In the genomic region with DNA sequence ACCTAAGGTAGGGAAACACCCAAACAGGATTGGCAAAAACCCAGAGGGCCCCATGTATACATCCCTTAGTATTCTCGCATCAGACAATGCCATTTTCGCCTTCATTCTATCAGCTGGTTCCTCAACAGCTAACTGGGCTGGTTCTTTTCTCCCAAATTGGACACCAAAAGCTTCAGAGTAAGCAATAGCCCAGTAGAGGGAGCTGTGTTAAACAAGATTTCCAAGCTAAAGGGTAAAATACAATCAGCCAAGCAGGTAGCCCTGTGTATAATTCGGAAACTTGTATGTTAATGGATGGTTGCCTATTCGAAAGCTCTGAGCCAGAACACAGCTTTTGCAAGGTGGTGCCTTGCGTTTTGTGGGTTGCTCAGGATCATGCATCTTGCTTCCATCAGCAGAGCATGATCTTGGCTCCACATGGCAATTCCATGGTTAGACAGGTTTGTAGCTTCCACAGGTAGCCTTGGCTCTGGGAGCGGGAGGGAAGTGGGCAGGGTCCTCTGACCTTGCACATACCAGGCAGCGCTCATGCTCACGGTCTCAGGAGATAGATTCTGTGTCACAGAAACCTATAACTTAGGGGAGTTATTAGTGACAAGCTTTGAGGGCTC, we compare ENCODE assay signal across 8 cellular contexts.
DNase-seq lines count a peak whose midpoint lies in the region; ATAC-seq, FAIRE-seq and TF ChIP-seq lines count a peak whose summit lies in the region.

No MANE protein-coding gene starts in this region.

- 74% methylated on average over 8 of the region's 8 CpGs; no CpG with 5 or more reads in 1 of the 2 experiments for WGBS in H1 (ENCODE audit: extremely low coverage in 1 of 2, insufficient coverage in 1 of 2, insufficient read length in 1 of 2, insufficient replicate concordance in 2 of 2, low coverage in 1 of 2, low lambda C conversion rate in 2 of 2, missing lambda C conversion rate in 1 of 2), 2 experiments

- no peak overlapping the region for H3K18ac ChIP-seq in H1 (ENCODE audit: extremely low read depth, low read length)

- H3K27ac ChIP-seq in H1 (ENCODE audit: low read depth, low read length) = no peak overlapping the region

- H3K9me3 ChIP-seq in H1 (ENCODE audit: insufficient read depth in 2 of 2, low read depth in 1 of 2, low read length in 1 of 2) = no peaks in the 10 kb centered on the region

- 0 out of 2 replicates have a peak overlapping the region, but pooled peaks have one; percentile 19 for H2AFZ ChIP-seq in H1 (ENCODE audit: low read length)

- no peak for TF ChIP-seq POLR2A in H1 (IDR thresholded peaks at IDR 0.05; ENCODE audit: control extremely low read depth in 1 of 2, low read depth in 2 of 2, low read length in 2 of 2)

- no peaks in the 10 kb centered on the region for H3K9me3 Mint-ChIP-seq in naive B cell
- no peaks in the 10 kb centered on the region for H3K9me3 Mint-ChIP-seq in T-helper 2 cell treated with Interferon-gamma antibody and Interleukin-4, amounts not matched to agents 5 μg/mL and 100 μg/mL, for 36 hours

- POLR2A ChIA-PET in H1 (lab: Charles Lee; ENCODE audit: partially characterized antibody) = no interaction called here

- CTCF ChIA-PET in H1 (lab: Charles Lee; ENCODE audit: partially characterized antibody) = interaction anchor here (0.5 to 3.0 kb wide), 34 partner anchors 9 to 692 kb away, joined by 3 to 17 read pairs (median 4); no protein-coding TSS in a partner anchor

- peaks cover 31 to 49% (median 46%) of the 10 kb centered on the region in 3 donors for H3K4me1 Mint-ChIP-seq in naive B cell
- H3K4me1 Mint-ChIP-seq in T-helper 2 cell treated with Interferon-gamma antibody and Interleukin-4, amounts not matched to agents 5 μg/mL and 100 μg/mL, for 36 hours (ENCODE audit: low read depth) = peaks cover 3% of the 10 kb centered on the region

- TF ChIP-seq RAD21 in H1 (IDR thresholded peaks at IDR 0.05 in 1 of 2, conservative IDR thresholded peaks at IDR 0.05 in 1 of 2; ENCODE audit: low read depth in 2 of 2, low read length in 2 of 2) = peak; percentile 66 to 76

- no peak overlapping the region for H2AK5ac ChIP-seq in H1 (ENCODE audit: low read depth, low read length)

- no peak overlapping the region for H3K4me3 ChIP-seq in GM06990 (replicated peaks; ENCODE audit: low read depth, low read length)
- no peak overlapping the region for H3K4me3 ChIP-seq in H1 (ENCODE audit: extremely low read depth in 1 of 4, insufficient read depth in 2 of 4, low read depth in 3 of 4, low read length in 4 of 4)

- DNase-seq in GM06990 (ENCODE audit: extremely low read depth, insufficient read length) (peak; percentile 40), NCI-H748 treated with DMSO at 0.1 percent for 48 hours (lab: John Stamatoyannopoulos, UW) (peak; percentile 51), H1 (ENCODE audit: low read depth in 1 of 2, low spot score in 2 of 2) (no peak), naive B cell (peak; percentile 29)
- DNase-seq in T-helper 2 cell treated with Interferon-gamma antibody and Interleukin-4, amounts not matched to agents 5 μg/mL and 100 μg/mL, for 36 hours (ENCODE audit: low spot score) = no peak

- no peaks in the 10 kb centered on the region for H3K36me3 Mint-ChIP-seq in naive B cell
- no peaks in the 10 kb centered on the region for H3K36me3 Mint-ChIP-seq in T-helper 2 cell treated with Interferon-gamma antibody and Interleukin-4, amounts not matched to agents 5 μg/mL and 100 μg/mL, for 36 hours (ENCODE audit: low read depth)

- H3K27me3 Mint-ChIP-seq in naive B cell = no peaks in the 10 kb centered on the region
- peaks cover 2% of the 10 kb centered on the region for H3K27me3 Mint-ChIP-seq in T-helper 2 cell treated with Interferon-gamma antibody and Interleukin-4, amounts not matched to agents 5 μg/mL and 100 μg/mL, for 36 hours (ENCODE audit: low read depth)

- H3K36me3 ChIP-seq in GM06990 (ENCODE audit: control insufficient read depth, insufficient read depth, low read length) (no peaks in the 10 kb centered on the region), H1 (ENCODE audit: control insufficient read depth in 2 of 4, insufficient read depth in 4 of 4, low read length in 3 of 4) (no peaks in the 10 kb centered on the region)

- ATAC-seq in HG02610 (IDR thresholded peaks at IDR 0.05; ENCODE audit: unreplicated experiment) = peak; percentile 20
- ATAC-seq in naive B cell (ENCODE audit: low read depth in 2 of 2) = peak; percentile 20 to 32
- ATAC-seq in GM19328 (IDR thresholded peaks at IDR 0.05; ENCODE audit: unreplicated experiment) = no peak
- no peak for ATAC-seq in GM19023 (IDR thresholded peaks at IDR 0.05; ENCODE audit: unreplicated experiment)

- no peak overlapping the region for H3K14ac ChIP-seq in H1 (ENCODE audit: insufficient read length)

- no peaks in the 10 kb centered on the region for H3K79me2 ChIP-seq in H1 (ENCODE audit: control insufficient read depth in 1 of 2, insufficient read depth in 2 of 2, low read length in 2 of 2)

- H4K8ac ChIP-seq in H1 (ENCODE audit: extremely low read depth, insufficient read depth, low read length) = no peak overlapping the region

- H2BK12ac ChIP-seq in H1 (ENCODE audit: low read depth, low read length) = no peak overlapping the region

- no peak overlapping the region for H2BK5ac ChIP-seq in H1 (ENCODE audit: low read depth, low read length)

- no peak overlapping the region for H2BK20ac ChIP-seq in H1 (ENCODE audit: low read length)

- TF ChIP-seq CTCF in GM06990 (IDR thresholded peaks at IDR 0.05; ENCODE audit: insufficient read depth, low read length, poor library complexity, severe bottlenecking) = peak; percentile 71
- peak in 2 of 3 experiments; percentile 63 to 75; a peak in 3 of 4 replicates for TF ChIP-seq CTCF in H1 (IDR thresholded peaks at IDR 0.05; ENCODE audit: control extremely low read depth in 1 of 3, insufficient read depth in 1 of 3, low read depth in 1 of 3, low read length in 3 of 3)

- no peak overlapping the region for H2BK15ac ChIP-seq in H1 (ENCODE audit: low read length)

- no peak overlapping the region for H3K56ac ChIP-seq in H1 (replicated peaks; ENCODE audit: insufficient read length, low read depth, low read length)

- no peak overlapping the region for H2BK120ac ChIP-seq in H1 (replicated peaks; ENCODE audit: low read depth, low read length)

- FAIRE-seq in H1 (lab: Jason Lieb, UNC) = peak; percentile 89

- no peaks in the 10 kb centered on the region for H3K23me2 ChIP-seq in H1 (ENCODE audit: low read depth, low read length)

- no peak overlapping the region for H3K23ac ChIP-seq in H1 (ENCODE audit: insufficient read length)

- peak overlapping the region in 3 of 6 donors; percentile 5 to 47 (median 5) for H3K27ac Mint-ChIP-seq in naive B cell
- H3K27ac Mint-ChIP-seq in T-helper 2 cell treated with Interferon-gamma antibody and Interleukin-4, amounts not matched to agents 5 μg/mL and 100 μg/mL, for 36 hours = no peak overlapping the region

- no peak overlapping the region for H3K9ac ChIP-seq in H1 (replicated peaks in 1 of 4; ENCODE audit: extremely low read depth in 1 of 4, low read depth in 3 of 4, low read length in 3 of 4)

- no peaks in the 10 kb centered on the region for H4K20me1 ChIP-seq in H1 (replicated peaks in 1 of 2; ENCODE audit: control insufficient read depth in 1 of 2, insufficient read depth in 2 of 2, low read length in 2 of 2)

- peak overlapping the region in 1 of 8 donors; percentile 5 for H3K4me3 Mint-ChIP-seq in naive B cell
- no peak overlapping the region for H3K4me3 Mint-ChIP-seq in T-helper 2 cell treated with Interferon-gamma antibody and Interleukin-4, amounts not matched to agents 5 μg/mL and 100 μg/mL, for 36 hours

- H4K91ac ChIP-seq in H1 (replicated peaks; ENCODE audit: insufficient read length, low read length) = no peak overlapping the region

- TF ChIP-seq EP300 in H1 (IDR thresholded peaks at IDR 0.05; ENCODE audit: borderline replicate concordance in 1 of 2, low read depth in 2 of 2, low read length in 2 of 2) = no peak

- H3K27me3 ChIP-seq in GM06990 (replicated peaks; ENCODE audit: control insufficient read depth, insufficient read depth, low read length) (no peaks in the 10 kb centered on the region), H1 (replicated peaks in 1 of 4; ENCODE audit: control insufficient read depth in 3 of 4, extremely low read depth in 1 of 4, insufficient read depth in 3 of 4, low read length in 3 of 4) (no peaks in the 10 kb centered on the region)

- no peaks in the 10 kb centered on the region for H3K79me1 ChIP-seq in H1 (ENCODE audit: low read depth, low read length)

- H3K4me1 ChIP-seq in H1 (replicated peaks in 1 of 4; ENCODE audit: control insufficient read depth in 3 of 4, insufficient read depth in 4 of 4, low read length in 3 of 4) = peaks cover 0 to 10% (median 3%) of the 10 kb centered on the region in 4 experiments; a peak in 5 of 7 replicates

- no peak overlapping the region for H3K4me2 ChIP-seq in H1 (ENCODE audit: insufficient read depth in 1 of 2, low read depth in 2 of 2, low read length in 2 of 2)

- H4K5ac ChIP-seq in H1 (ENCODE audit: insufficient read length, low read depth, low read length) = no peak overlapping the region

- no peak overlapping the region for H3K4ac ChIP-seq in H1 (replicated peaks; ENCODE audit: insufficient read length, low read depth, low read length)

TF ChIP-seq in H1, 55 proteins besides CTCF, POLR2A, EP300 and RAD21 (continues in another document):
- TF ChIP-seq KDM1A (IDR thresholded peaks at IDR 0.05; ENCODE audit: borderline replicate concordance, low read length) (no peak), HDAC2 (IDR thresholded peaks at IDR 0.05; ENCODE audit: borderline replicate concordance in 1 of 2, low read depth in 2 of 2, low read length in 2 of 2) (no peak), JUND (IDR thresholded peaks at IDR 0.05; ENCODE audit: low read length) (no peak), POU5F1 (IDR thresholded peaks at IDR 0.05; ENCODE audit: low read depth, low read length) (no peak), BCL11A (IDR thresholded peaks at IDR 0.05; ENCODE audit: low read depth in 2 of 2, low read length in 2 of 2) (no peak), EZH2 (IDR thresholded peaks at IDR 0.05; ENCODE audit: low read depth, low read length, severe bottlenecking) (no peak), TAF7 (optimal IDR thresholded peaks at IDR 0.05; ENCODE audit: borderline replicate concordance, low read depth, low read length) (no peak), SP4 (IDR thresholded peaks at IDR 0.05; ENCODE audit: low read length) (no peak), TCF12 (IDR thresholded peaks at IDR 0.05; ENCODE audit: low read depth, low read length) (no peak), CHD2 (IDR thresholded peaks at IDR 0.05; ENCODE audit: low read length) (no peak), RXRA (IDR thresholded peaks at IDR 0.05; ENCODE audit: insufficient read depth, low read depth, low read length) (no peak), RNF2 (IDR thresholded peaks at IDR 0.05; ENCODE audit: borderline replicate concordance, low read depth, low read length, missing control alignments, poor library complexity, severe bottlenecking) (no peak), TEAD4 (IDR thresholded peaks at IDR 0.05; ENCODE audit: low read depth, low read length) (no peak), TBP (IDR thresholded peaks at IDR 0.05; ENCODE audit: low read depth, low read length) (no peak), SIRT6 (IDR thresholded peaks at IDR 0.05; ENCODE audit: low read length) (no peak), HDAC6 (IDR thresholded peaks at IDR 0.05; ENCODE audit: low read depth, low read length) (no peak), BACH1 (IDR thresholded peaks at IDR 0.05; ENCODE audit: low read length) (no peak)

Comparison
In these comparisons a context has a peak if more than half of its experiments do, and no peak if none do; other contexts are left out.
1. DNase-seq: peak in GM06990 (single experiment), NCI-H748 treated with DMSO at 0.1 percent for 48 hours (single experiment) and naive B cell (single experiment); none in H1 (0 of 2) and T-helper 2 cell treated with Interferon-gamma antibody and Interleukin-4, amounts not matched to agents 5 μg/mL and 100 μg/mL, for 36 hours (single experiment).
2. ATAC-seq: peak in HG02610 (single experiment) and naive B cell (2 of 2); none in GM19328 (single experiment) and GM19023 (single experiment).